ENCODE assay signal across 9 cellular contexts in the genomic region with DNA sequence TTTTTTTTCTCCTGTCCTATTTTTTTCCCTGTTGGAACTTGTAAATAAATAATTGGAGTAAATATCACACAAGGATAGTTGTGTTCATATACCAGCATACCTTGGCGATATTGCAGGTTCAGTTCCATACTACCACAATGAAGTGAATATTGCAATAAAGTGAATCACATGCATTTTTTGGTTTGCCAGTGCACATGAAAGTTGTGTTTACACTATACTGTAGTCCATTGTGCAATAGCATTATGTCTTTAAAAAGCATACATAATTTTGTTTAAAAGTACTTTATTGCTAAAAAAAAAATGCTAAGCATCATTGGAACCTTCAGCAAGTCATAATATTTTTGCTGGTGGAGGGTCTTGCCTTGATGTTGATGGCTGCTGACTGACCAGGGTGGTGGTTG.
"Had no signal": no experiment of that assay in that cellular context is flagged by ENCODE, and none has a peak within 500 bp of the region (broad histone marks: within the 10 kb centered on the region; RNA-seq: fewer than 3 reads in every experiment).

No MANE protein-coding gene starts in this region.

- H3K4me3 ChIP-seq: GM23248, HAP-1 had no signal

- H3K4me3 Mint-ChIP-seq: HFFc6 had no signal

- ATAC-seq: HCT116 had no signal

- H3K27ac Mint-ChIP-seq: HFFc6, IgD-negative memory B cell had no signal

- H3K9me3 Mint-ChIP-seq: HFFc6, IgD-negative memory B cell had no signal

- H3K27ac ChIP-seq: GM23248 had no signal

- DNase-seq: GM23248, GOT3, H7, HFFc6, KBM-7 had no signal

- H3K27me3 Mint-ChIP-seq: IgD-negative memory B cell had no signal

- FAIRE-seq: HTR-8/SVneo had no signal

- H3K9me3 ChIP-seq: HAP-1 had no signal

- H3K36me3 ChIP-seq: HAP-1 had no signal
